In the genomic region with DNA sequence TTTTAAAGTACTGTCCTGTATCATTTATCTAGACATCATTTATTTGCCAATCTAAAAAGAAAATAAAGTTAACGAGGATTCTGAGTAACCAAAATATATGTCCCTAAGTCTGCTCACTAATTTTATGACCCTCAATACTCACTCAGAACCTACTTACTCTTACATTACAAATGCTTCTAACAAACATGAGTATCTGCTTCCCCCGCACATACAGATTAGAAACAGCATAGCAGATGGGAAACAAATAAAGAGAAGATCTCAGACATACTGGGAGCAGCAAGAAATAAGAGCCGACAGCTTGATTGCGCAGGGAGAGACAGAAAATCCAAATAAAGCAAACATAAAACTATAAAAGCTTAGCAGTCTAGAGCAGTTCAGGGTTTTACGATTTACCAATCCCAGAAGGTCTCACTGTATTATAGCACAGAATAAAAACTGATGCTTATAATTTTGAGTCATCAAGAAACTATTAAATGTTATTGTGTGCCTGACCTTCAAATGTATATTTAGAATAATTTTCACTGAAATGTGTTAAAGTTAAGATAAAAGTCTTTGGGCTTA, we compare ENCODE assay signal across 16 cellular contexts.
DNase-seq lines count a peak whose midpoint lies in the region; ATAC-seq and TF ChIP-seq lines count a peak whose summit lies in the region.
"Had no signal": no experiment of that assay in that cellular context is flagged by ENCODE, and none has a peak within 500 bp of the region (broad histone marks: within the 10 kb centered on the region; RNA-seq: fewer than 3 reads in every experiment).

No MANE protein-coding gene starts in this region.

- no peak for TF ChIP-seq CTCF in progenitor cell of endocrine pancreas (IDR thresholded peaks at IDR 0.05; ENCODE audit: unreplicated experiment)

- peaks cover 36% of the 10 kb centered on the region for H3K27me3 Mint-ChIP-seq in progenitor cell of endocrine pancreas
- peaks cover 30% of the 10 kb centered on the region for H3K27me3 Mint-ChIP-seq in activated CD4-positive, alpha-beta memory T cell treated with anti-CD3 and anti-CD28 coated beads, Interleukin-2, amount 10 ng/mL, durations not matched to agents 7 days and 5 days

- no peaks in the 10 kb centered on the region for H3K9me3 Mint-ChIP-seq in progenitor cell of endocrine pancreas (ENCODE audit: low read depth)
- H3K9me3 Mint-ChIP-seq in activated CD4-positive, alpha-beta memory T cell treated with anti-CD3 and anti-CD28 coated beads, Interleukin-2, amount 10 ng/mL, durations not matched to agents 7 days and 5 days: no peaks in the 10 kb centered on the region
- H3K9me3 Mint-ChIP-seq: T-helper 2 cell treated with Interferon-gamma antibody and Interleukin-4, amounts not matched to agents 5 μg/mL and 100 μg/mL, for 36 hours had no signal

- intact Hi-C loops in left colon (cut with DNase I, micrococcal nuclease): no loop called here

- CTCF ChIA-PET in activated CD4-positive, alpha-beta memory T cell treated with anti-CD3 and anti-CD28 coated beads, Interleukin-2, amount 10 ng/mL, durations not matched to agents 7 days and 5 days (lab: Charles Lee): no interaction called here

- H3K36me3 Mint-ChIP-seq in progenitor cell of endocrine pancreas (ENCODE audit: insufficient read depth): no peaks in the 10 kb centered on the region
- H3K36me3 Mint-ChIP-seq in activated CD4-positive, alpha-beta memory T cell treated with anti-CD3 and anti-CD28 coated beads, Interleukin-2, amount 10 ng/mL, durations not matched to agents 7 days and 5 days (ENCODE audit: low read depth): no peaks in the 10 kb centered on the region
- H3K36me3 Mint-ChIP-seq: CD14-positive monocyte had no signal

- H3K4me3 Mint-ChIP-seq in progenitor cell of endocrine pancreas (ENCODE audit: low read depth): no peak overlapping the region
- H3K4me3 Mint-ChIP-seq in activated CD4-positive, alpha-beta memory T cell treated with anti-CD3 and anti-CD28 coated beads, Interleukin-2, amount 10 ng/mL, durations not matched to agents 7 days and 5 days: no peak overlapping the region
- H3K4me3 Mint-ChIP-seq: CD14-positive monocyte; T-helper 2 cell treated with Interferon-gamma antibody and Interleukin-4, amounts not matched to agents 5 μg/mL and 100 μg/mL, for 36 hours had no signal

- POLR2A ChIA-PET in activated CD4-positive, alpha-beta memory T cell treated with anti-CD3 and anti-CD28 coated beads, Interleukin-2, amount 10 ng/mL, durations not matched to agents 7 days and 5 days (lab: Charles Lee): no interaction called here

- DNase-seq in DMS 273 treated with DMSO at 0.1 percent for 48 hours (lab: John Stamatoyannopoulos, UW): peak; percentile 22
- DNase-seq in NCI-H1092 treated with DMSO at 0.1 percent for 48 hours (lab: John Stamatoyannopoulos, UW): peak; percentile 86
- peak; percentile 63 for DNase-seq in NCI-H446 treated with DMSO at 0.1 percent for 48 hours (lab: John Stamatoyannopoulos, UW)
- DNase-seq in left colon: no peak
- no peak for DNase-seq in progenitor cell of endocrine pancreas (ENCODE audit: low spot score, unreplicated experiment)
- no peak for DNase-seq in activated CD4-positive, alpha-beta memory T cell treated with anti-CD3 and anti-CD28 coated beads, Interleukin-2, amount 10 ng/mL, durations not matched to agents 7 days and 5 days
- DNase-seq in OCI-M1 (lab: John Stamatoyannopoulos, UW): no peak
- DNase-seq: COR-L47, DMS79, NCI-H1436 treated with DMSO at 0.1 percent for 48 hours, NCI-H2107, PC-9 had no signal

- H3K4me1 Mint-ChIP-seq in progenitor cell of endocrine pancreas (ENCODE audit: low read depth): peaks cover 9% of the 10 kb centered on the region
- H3K4me1 Mint-ChIP-seq in activated CD4-positive, alpha-beta memory T cell treated with anti-CD3 and anti-CD28 coated beads, Interleukin-2, amount 10 ng/mL, durations not matched to agents 7 days and 5 days: no peaks in the 10 kb centered on the region
- H3K4me1 Mint-ChIP-seq: CD14-positive monocyte had no signal

- H3K27ac Mint-ChIP-seq in progenitor cell of endocrine pancreas: no peak overlapping the region
- H3K27ac Mint-ChIP-seq in activated CD4-positive, alpha-beta memory T cell treated with anti-CD3 and anti-CD28 coated beads, Interleukin-2, amount 10 ng/mL, durations not matched to agents 7 days and 5 days: no peak overlapping the region
- H3K27ac Mint-ChIP-seq: CD14-positive monocyte; T-helper 2 cell treated with Interferon-gamma antibody and Interleukin-4, amounts not matched to agents 5 μg/mL and 100 μg/mL, for 36 hours had no signal

- ATAC-seq in left colon: peak; percentile 87
- no peak for ATAC-seq in GM19397 (IDR thresholded peaks at IDR 0.05; ENCODE audit: unreplicated experiment)
- ATAC-seq: K562 had no signal

Comparison
In these comparisons a context has a peak if more than half of its experiments do, and no peak if none do; other contexts are left out.
1. DNase-seq: peak in DMS 273 treated with DMSO at 0.1 percent for 48 hours (single experiment), NCI-H1092 treated with DMSO at 0.1 percent for 48 hours (single experiment) and NCI-H446 treated with DMSO at 0.1 percent for 48 hours (single experiment); none in left colon (0 of 2), progenitor cell of endocrine pancreas (single experiment), activated CD4-positive, alpha-beta memory T cell treated with anti-CD3 and anti-CD28 coated beads, Interleukin-2, amount 10 ng/mL, durations not matched to agents 7 days and 5 days (single experiment) and OCI-M1 (single experiment).